14 cellular contexts compared by ENCODE assay signal in the genomic region with DNA sequence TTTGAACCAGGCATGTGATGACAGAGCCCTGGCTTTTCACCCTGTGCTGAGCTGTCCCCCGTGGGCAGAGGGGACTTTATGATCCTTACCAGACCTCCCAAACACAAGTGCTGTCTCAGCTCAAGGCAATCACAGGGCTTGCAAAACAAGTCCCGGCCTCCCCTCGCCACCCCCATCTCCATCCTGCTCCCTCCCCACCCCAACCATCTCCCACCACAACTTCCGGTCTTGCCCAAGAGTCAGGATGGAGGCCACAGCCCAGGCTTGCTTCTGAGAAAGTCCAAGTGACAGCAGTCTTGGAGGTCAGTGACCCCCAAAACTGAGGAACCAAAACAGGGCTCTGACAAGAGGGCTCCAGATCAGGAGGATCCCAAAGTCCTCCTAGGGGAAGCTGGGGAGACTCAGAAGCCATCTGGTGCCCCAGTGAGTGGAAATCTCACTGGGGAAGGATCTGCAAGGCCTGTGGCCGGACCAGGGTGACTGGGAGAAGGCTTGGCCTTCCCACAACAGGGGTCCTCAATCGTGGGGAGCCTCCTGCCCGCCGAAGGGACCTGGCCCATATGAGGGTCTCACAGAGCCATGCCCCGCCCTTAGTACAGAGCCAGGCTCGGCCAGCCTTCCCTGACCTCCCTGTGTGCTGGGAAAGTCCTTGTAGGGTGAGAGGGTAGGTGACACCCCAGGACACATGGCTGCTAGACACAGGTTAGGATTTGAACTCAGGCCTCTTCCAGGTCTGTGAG. TPM values are rescaled to one million over a fixed set of nuclear protein-coding genes. Genes with fewer than 3 reads are reported as not detected.
A peak's percentile ranks its signal among the peaks of the same experiment; 100 is the strongest.
DNase-seq lines count a peak whose midpoint lies in the region; TF ChIP-seq lines count a peak whose summit lies in the region.
"Had no signal": no experiment of that assay in that cellular context is flagged by ENCODE, and none has a peak within 500 bp of the region (broad histone marks: within the 10 kb centered on the region; RNA-seq: fewer than 3 reads in every experiment).

No MANE protein-coding gene starts in this region.

- peaks cover 7% of the 10 kb centered on the region for H3K27me3 ChIP-seq in CD4-positive, alpha-beta memory T cell (ENCODE audit: insufficient read depth, low read length)

- CTCF ChIA-PET in CD4-positive, alpha-beta memory T cell (lab: Charles Lee; ENCODE audit: partially characterized antibody), result interaction anchor here (1.0 to 7.3 kb wide), 5 partner anchors 16 to 134 kb away, joined by 3 to 109 read pairs (median 3); no protein-coding TSS in a partner anchor

- POLR2A ChIA-PET in CD4-positive, alpha-beta memory T cell (lab: Charles Lee; ENCODE audit: partially characterized antibody), result no interaction called here

- H3K9me3 Mint-ChIP-seq in CD4-positive, alpha-beta memory T cell, result no peaks in the 10 kb centered on the region
- H3K9me3 Mint-ChIP-seq: activated CD4-positive, alpha-beta T cell treated with anti-CD3 and anti-CD28 coated beads, Interleukin-2, amount 10 ng/mL, durations not matched to agents 24 days and 14 days; naive B cell had no signal

- intact Hi-C loops in CD4-positive, alpha-beta memory T cell (cut with micrococcal nuclease), result no loop called here

- H3K27ac ChIP-seq in CD4-positive, alpha-beta memory T cell (ENCODE audit: low read depth, low read length), result no peak overlapping the region

- H3K9me3 ChIP-seq in CD4-positive, alpha-beta memory T cell (ENCODE audit: control insufficient read depth in 1 of 2, low read length in 2 of 2), result no peaks in the 10 kb centered on the region

- peaks cover 3 to 12% (median 7%) of the 10 kb centered on the region in 4 donors for H3K4me1 Mint-ChIP-seq in CD4-positive, alpha-beta memory T cell

- H3K36me3 ChIP-seq in CD4-positive, alpha-beta memory T cell (ENCODE audit: insufficient read depth, low read length), result no peaks in the 10 kb centered on the region

- DNase-seq in Ammon's horn (ENCODE audit: low spot score) (peak; percentile 62), NB4 (ENCODE audit: low read depth) (peak; percentile 90), fibroblast of gingiva (ENCODE audit: low read depth) (peak; percentile 28), mucosa of gallbladder (ENCODE audit: low spot score) (peak; percentile 66), NCI-H510A (lab: John Stamatoyannopoulos, UW) (no peak), NCI-H1930 (lab: John Stamatoyannopoulos, UW) (no peak)
- no peak for DNase-seq in CD4-positive, alpha-beta memory T cell
- DNase-seq in stimulated activated CD4-positive, alpha-beta T cell treated with anti-CD3 and anti-CD28 coated beads, Interleukin-4, amount 100 ng/mL, for 4 hours, result no peak
- DNase-seq: activated CD4-positive, alpha-beta T cell treated with anti-CD3 and anti-CD28 coated beads, Interleukin-2, amount 10 ng/mL, durations not matched to agents 24 days and 14 days; activated naive CD4-positive, alpha-beta T cell treated with anti-CD3 and anti-CD28 coated beads, Interleukin-2, amount 50 U/mL, for 16 hours; effector memory CD4-positive, alpha-beta T cell; Kasumi-1; naive B cell; stimulated activated CD4-positive, alpha-beta T cell treated with anti-CD3 and anti-CD28 coated beads, Interleukin-2, amount 100 ng/mL, for 48 hours had no signal

- H3K4me3 ChIP-seq in NB4 (ENCODE audit: low read depth, low read length), result no peak overlapping the region
- H3K4me3 ChIP-seq in CD4-positive, alpha-beta memory T cell (ENCODE audit: low read length in 2 of 2), result no peak overlapping the region

- no peak for TF ChIP-seq POLR2A in NB4 (IDR thresholded peaks at IDR 0.05; ENCODE audit: extremely low read depth, insufficient read length)

- no peak for TF ChIP-seq CTCF in NB4 (IDR thresholded peaks at IDR 0.05; ENCODE audit: low read depth, low read length)

- H3K27me3 Mint-ChIP-seq in CD4-positive, alpha-beta memory T cell, result peaks cover 2 to 9% of the 10 kb centered on the region in 2 donors

- H3K36me3 Mint-ChIP-seq in CD4-positive, alpha-beta memory T cell, result peaks cover 0 to 3% of the 10 kb centered on the region in 2 donors
- H3K36me3 Mint-ChIP-seq: naive B cell had no signal

- no peak overlapping the region for H3K4me3 Mint-ChIP-seq in CD4-positive, alpha-beta memory T cell
- H3K4me3 Mint-ChIP-seq: activated CD4-positive, alpha-beta T cell treated with anti-CD3 and anti-CD28 coated beads, Interleukin-2, amount 10 ng/mL, durations not matched to agents 24 days and 14 days; naive B cell had no signal

- peak overlapping the region in 1 of 7 donors; percentile 79 for H3K27ac Mint-ChIP-seq in CD4-positive, alpha-beta memory T cell
- H3K27ac Mint-ChIP-seq: activated CD4-positive, alpha-beta T cell treated with anti-CD3 and anti-CD28 coated beads, Interleukin-2, amount 10 ng/mL, durations not matched to agents 24 days and 14 days had no signal

- H3K4me1 ChIP-seq in CD4-positive, alpha-beta memory T cell (ENCODE audit: insufficient read depth, low read length), result peaks cover 7% of the 10 kb centered on the region

RNA-seq across cellular contexts. Expression of a gene that starts 4.5 kb away (rescaled TPM):
- 128 TPM for total RNA-seq in mucosa of gallbladder
- total RNA-seq in CD4-positive, alpha-beta memory T cell, result under 1 TPM; 0.29 to 0.64 TPM
- polyA plus RNA-seq in CD4-positive, alpha-beta memory T cell, result not detected

Comparison
In these comparisons a context has a peak if more than half of its experiments do, and no peak if none do; other contexts are left out.
1. DNase-seq: peak in Ammon's horn (single experiment), NB4 (single experiment), fibroblast of gingiva (single experiment) and mucosa of gallbladder (single experiment); none in NCI-H510A (single experiment), NCI-H1930 (0 of 2), CD4-positive, alpha-beta memory T cell (0 of 5) and stimulated activated CD4-positive, alpha-beta T cell treated with anti-CD3 and anti-CD28 coated beads, Interleukin-4, amount 100 ng/mL, for 4 hours (0 of 2).
2. RNA of a gene that starts 4.5 kb away (total RNA-seq): 128 TPM in mucosa of gallbladder (single experiment); 0.29 to 0.64 TPM in CD4-positive, alpha-beta memory T cell; every median in the first group is over 10 times any median in the second.